ENCODE assay signal across 1 cellular context in the genomic region with DNA sequence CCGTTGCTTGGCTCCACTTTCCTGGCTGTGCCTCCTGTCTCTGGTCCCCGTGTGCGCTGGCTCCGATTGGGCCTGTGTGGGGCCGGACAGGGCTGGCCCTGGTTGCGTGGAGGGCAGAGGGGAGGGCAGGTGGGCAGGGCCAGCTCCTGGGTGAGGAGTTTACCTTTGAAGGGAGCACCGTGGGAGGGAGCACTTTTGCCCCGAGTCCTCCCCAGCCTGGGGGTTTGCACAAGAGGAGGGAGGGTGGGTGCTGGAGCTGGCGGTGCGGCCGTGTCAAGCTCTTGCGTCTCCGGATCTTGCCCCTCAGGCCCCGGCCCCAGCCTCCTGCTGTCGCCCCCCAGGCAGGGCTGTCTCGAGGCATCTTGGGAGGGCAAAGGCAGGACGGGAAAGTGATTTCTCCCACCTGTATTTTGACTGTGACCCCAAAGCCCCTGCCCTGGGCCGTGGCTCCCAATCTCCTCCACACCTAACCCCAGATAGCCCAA.
TF ChIP-seq lines count a peak whose summit lies in the region.

No MANE protein-coding gene starts in this region.

TF ChIP-seq in HepG2, 621 proteins besides CTCF, POLR2A, EP300 and RAD21:
- TF ChIP-seq ZNF333 (CRISPR knock-in tag; IDR thresholded peaks at IDR 0.05; ENCODE audit: borderline replicate concordance) (no peak), ZNF263 (CRISPR knock-in tag; IDR thresholded peaks at IDR 0.05) (peak; percentile 81)
